8 cellular contexts compared by ENCODE assay signal in genomic region chr12:11553871-11554533, GRCh38.
DNase-seq lines count a peak whose midpoint lies in the region; ATAC-seq, FAIRE-seq and TF ChIP-seq lines count a peak whose summit lies in the region.

No MANE protein-coding gene starts in this region.

- peak; percentile 64 for TF ChIP-seq CTCF in D721Med (IDR thresholded peaks at IDR 0.05; ENCODE audit: insufficient read depth, missing control alignments)
- TF ChIP-seq CTCF in progenitor cell of endocrine pancreas (IDR thresholded peaks at IDR 0.05; ENCODE audit: unreplicated experiment): peak; percentile 76

- no peaks in the 10 kb centered on the region for H3K36me3 Mint-ChIP-seq in progenitor cell of endocrine pancreas (ENCODE audit: insufficient read depth)

- peaks cover 14% of the 10 kb centered on the region for H3K4me1 Mint-ChIP-seq in progenitor cell of endocrine pancreas (ENCODE audit: low read depth)

- ATAC-seq in GM19397 (IDR thresholded peaks at IDR 0.05; ENCODE audit: unreplicated experiment): peak; percentile 68

- H3K9me3 Mint-ChIP-seq in progenitor cell of endocrine pancreas (ENCODE audit: low read depth): no peaks in the 10 kb centered on the region

- no peak overlapping the region for H3K4me3 Mint-ChIP-seq in progenitor cell of endocrine pancreas (ENCODE audit: low read depth)

- DNase-seq in D721Med (ENCODE audit: insufficient read length, low spot score) (peak; percentile 48), HuH-7 (ENCODE audit: low spot score) (peak; percentile 83), NOMO-1 treated with dmso at 0.1 percent for 144 hours (lab: John Stamatoyannopoulos, UW; ENCODE audit: unreplicated experiment) (peak; percentile 30), foreskin melanocyte (peak; percentile 29), progenitor cell of endocrine pancreas (ENCODE audit: low spot score, unreplicated experiment) (no peak), SKM-1 (lab: John Stamatoyannopoulos, UW; ENCODE audit: unreplicated experiment) (no peak)
- peak; percentile 6 for DNase-seq in activated T-helper 9 cell treated with anti-CD3 and anti-CD28 coated beads, Interleukin-2, amount 50 U/mL, for 16 hours (ENCODE audit: low read depth)

- H3K27me3 Mint-ChIP-seq in progenitor cell of endocrine pancreas: peaks cover 28% of the 10 kb centered on the region

- no peak overlapping the region for H3K27ac Mint-ChIP-seq in progenitor cell of endocrine pancreas

- peak; percentile 74 for FAIRE-seq in D721Med (lab: Jason Lieb, UNC)

Comparison
In these comparisons a context has a peak if more than half of its experiments do, and no peak if none do; other contexts are left out.
1. DNase-seq: peak in D721Med (single experiment), HuH-7 (single experiment), NOMO-1 treated with dmso at 0.1 percent for 144 hours (single experiment), activated T-helper 9 cell treated with anti-CD3 and anti-CD28 coated beads, Interleukin-2, amount 50 U/mL, for 16 hours (single experiment) and foreskin melanocyte (single experiment); none in progenitor cell of endocrine pancreas (single experiment) and SKM-1 (single experiment).